ENCODE assay signal across 20 cellular contexts in genomic region chr11:112292188-112292587, GRCh38. TPM values are rescaled to one million over a fixed set of nuclear protein-coding genes. Genes with fewer than 3 reads are reported as not detected.
A peak's percentile ranks its signal among the peaks of the same experiment; 100 is the strongest.
DNase-seq lines count a peak whose midpoint lies in the region; ATAC-seq and TF ChIP-seq lines count a peak whose summit lies in the region.
"Had no signal": no experiment of that assay in that cellular context is flagged by ENCODE, and none has a peak within 500 bp of the region (broad histone marks: within the 10 kb centered on the region; RNA-seq: fewer than 3 reads in every experiment).

No MANE protein-coding gene starts in this region.

- H3K9me3 Mint-ChIP-seq in natural killer cell (no peaks in the 10 kb centered on the region), chondrocyte (ENCODE audit: low read depth) (peaks cover 4% of the 10 kb centered on the region)
- no peaks in the 10 kb centered on the region for H3K9me3 Mint-ChIP-seq in natural killer cell treated with Interleukin-12 subunit alpha and Interleukin-12 subunit beta and Interleukin-15 and Interleukin-18, amount 100 ng/mL, for 72 hours
- H3K9me3 Mint-ChIP-seq: CD4-positive, CD25-positive, alpha-beta regulatory T cell; IgD-negative memory B cell; T-helper 1 cell treated with Interleukin-12 subunit alpha and Interleukin-12 subunit beta and Interleukin-4 antibody, amounts not matched to agents 30 μg/mL and 1 μg/mL, for 36 hours had no signal

- peak overlapping the region; percentile 86 for H3K27ac ChIP-seq in psoas muscle
- H3K27ac ChIP-seq in aorta (ENCODE audit: low read depth in 1 of 2, low read length in 2 of 2), result peak overlapping the region in 1 of 2 donors; percentile 92
- H3K27ac ChIP-seq: HL-60, testis, WERI-Rb-1 had no signal

- H3K36me3 ChIP-seq in psoas muscle (ENCODE audit: insufficient read depth in 1 of 2, low read depth in 1 of 2), result no peaks in the 10 kb centered on the region
- H3K36me3 ChIP-seq in aorta (ENCODE audit: control insufficient read depth in 1 of 2, insufficient read depth in 2 of 2, low read length in 1 of 2), result no peaks in the 10 kb centered on the region
- H3K36me3 ChIP-seq: WERI-Rb-1 had no signal

- ATAC-seq in natural killer cell (no peak), psoas muscle (no peak), GM19397 (IDR thresholded peaks at IDR 0.05; ENCODE audit: unreplicated experiment) (no peak), aorta (ENCODE audit: low FRiP score) (no peak)
- no peak for ATAC-seq in natural killer cell treated with Interleukin-12 subunit alpha and Interleukin-12 subunit beta and Interleukin-15 and Interleukin-18, amount 100 ng/mL, for 72 hours

- no peaks in the 10 kb centered on the region for H3K9me3 ChIP-seq in psoas muscle
- no peaks in the 10 kb centered on the region for H3K9me3 ChIP-seq in aorta (ENCODE audit: control insufficient read depth, low read length)
- H3K9me3 ChIP-seq: MG63, testis had no signal

- H3K4me1 ChIP-seq in psoas muscle, result peaks cover 31% of the 10 kb centered on the region
- peaks cover 4 to 5% of the 10 kb centered on the region in 2 donors for H3K4me1 ChIP-seq in aorta (ENCODE audit: control insufficient read depth in 1 of 2, insufficient read depth in 2 of 2, low read length in 2 of 2)

- H3K4me3 Mint-ChIP-seq in natural killer cell (peak overlapping the region; percentile 49), chondrocyte (ENCODE audit: unreplicated experiment) (peak overlapping the region; percentile 17)
- no peak overlapping the region for H3K4me3 Mint-ChIP-seq in natural killer cell treated with Interleukin-12 subunit alpha and Interleukin-12 subunit beta and Interleukin-15 and Interleukin-18, amount 100 ng/mL, for 72 hours
- H3K4me3 Mint-ChIP-seq: T-helper 1 cell treated with Interleukin-12 subunit alpha and Interleukin-12 subunit beta and Interleukin-4 antibody, amounts not matched to agents 30 μg/mL and 1 μg/mL, for 36 hours had no signal

- H3K4me1 Mint-ChIP-seq in natural killer cell, result peaks cover 14 to 17% of the 10 kb centered on the region in 2 donors
- peaks cover 13% of the 10 kb centered on the region in 2 donors for H3K4me1 Mint-ChIP-seq in natural killer cell treated with Interleukin-12 subunit alpha and Interleukin-12 subunit beta and Interleukin-15 and Interleukin-18, amount 100 ng/mL, for 72 hours (ENCODE audit: low read depth in 2 of 2)
- H3K4me1 Mint-ChIP-seq in chondrocyte (ENCODE audit: low read depth), result peaks cover 68% of the 10 kb centered on the region

- peak overlapping the region; percentile 81 for H3K4me3 ChIP-seq in psoas muscle
- H3K4me3 ChIP-seq in aorta (ENCODE audit: low read length in 2 of 2), result no peak overlapping the region
- H3K4me3 ChIP-seq: MG63, testis had no signal

- H3K27ac Mint-ChIP-seq in natural killer cell (peak overlapping the region in 1 of 2 donors; percentile 73), chondrocyte (ENCODE audit: unreplicated experiment) (peak overlapping the region; percentile 97)
- peak overlapping the region in 1 of 2 donors; percentile 57 for H3K27ac Mint-ChIP-seq in natural killer cell treated with Interleukin-12 subunit alpha and Interleukin-12 subunit beta and Interleukin-15 and Interleukin-18, amount 100 ng/mL, for 72 hours
- H3K27ac Mint-ChIP-seq: CD4-positive, CD25-positive, alpha-beta regulatory T cell; IgD-negative memory B cell; T-helper 1 cell treated with Interleukin-12 subunit alpha and Interleukin-12 subunit beta and Interleukin-4 antibody, amounts not matched to agents 30 μg/mL and 1 μg/mL, for 36 hours had no signal

- TF ChIP-seq CTCF in natural killer cell (IDR thresholded peaks at IDR 0.05), result no peak
- no peak for TF ChIP-seq CTCF in chondrocyte (IDR thresholded peaks at IDR 0.05)
- no peak for TF ChIP-seq CTCF in psoas muscle (IDR thresholded peaks at IDR 0.05)

- H3K36me3 Mint-ChIP-seq in natural killer cell, result peaks cover 7% of the 10 kb centered on the region
- peaks cover 5% of the 10 kb centered on the region for H3K36me3 Mint-ChIP-seq in natural killer cell treated with Interleukin-12 subunit alpha and Interleukin-12 subunit beta and Interleukin-15 and Interleukin-18, amount 100 ng/mL, for 72 hours
- peaks cover 2% of the 10 kb centered on the region for H3K36me3 Mint-ChIP-seq in chondrocyte (ENCODE audit: low read depth)
- H3K36me3 Mint-ChIP-seq: IgD-negative memory B cell had no signal

- peaks cover 4 to 6% of the 10 kb centered on the region in 2 donors for H3K27me3 Mint-ChIP-seq in natural killer cell (ENCODE audit: low read depth in 2 of 2)
- H3K27me3 Mint-ChIP-seq in natural killer cell treated with Interleukin-12 subunit alpha and Interleukin-12 subunit beta and Interleukin-15 and Interleukin-18, amount 100 ng/mL, for 72 hours, result peaks cover 4 to 9% of the 10 kb centered on the region in 2 donors
- H3K27me3 Mint-ChIP-seq in chondrocyte (ENCODE audit: low read depth), result no peaks in the 10 kb centered on the region
- H3K27me3 Mint-ChIP-seq: CD4-positive, CD25-positive, alpha-beta regulatory T cell; IgD-negative memory B cell had no signal

- no peak for DNase-seq in natural killer cell
- DNase-seq in natural killer cell treated with Interleukin-12 subunit alpha and Interleukin-12 subunit beta and Interleukin-15 and Interleukin-18, amount 100 ng/mL, for 72 hours (ENCODE audit: low spot score), result no peak
- DNase-seq in chondrocyte (ENCODE audit: low spot score), result no peak
- no peak for DNase-seq in psoas muscle
- no peak for DNase-seq in aorta
- DNase-seq in UCSD-AML1 (lab: John Stamatoyannopoulos, UW; ENCODE audit: unreplicated experiment), result no peak
- no peak for DNase-seq in NCI-H1417 treated with DMSO at 0.1 percent for 48 hours (lab: John Stamatoyannopoulos, UW)
- DNase-seq: activated gamma-delta T cell treated with Interleukin-2 at 50 U/mL for 16 hours; CD4-positive, CD25-positive, alpha-beta regulatory T cell; head of caudate nucleus; retina; testis; WERI-Rb-1 had no signal

- no peaks in the 10 kb centered on the region for H3K27me3 ChIP-seq in psoas muscle (ENCODE audit: insufficient read depth in 3 of 3, low read length in 2 of 3)
- no peaks in the 10 kb centered on the region for H3K27me3 ChIP-seq in aorta (ENCODE audit: control insufficient read depth in 1 of 2, insufficient read depth in 2 of 2, low read length in 1 of 2)
- H3K27me3 ChIP-seq: MG63, testis had no signal

- intact Hi-C loops in natural killer cell (cut with micrococcal nuclease) (no loop called here), psoas muscle (cut with DNase I) (loop anchor here (5.0 to 10.0 kb wide), 6 partner anchors 103 to 995 kb away; no protein-coding TSS in a partner anchor), aorta (cut with DNase I) (loop anchor here (1.0 to 10.0 kb wide), 5 partner anchors 26 to 2003 kb away; partner anchors contain the start of genes NCAM1 (in 1 of the 2) and NNMT (in 1 of the 2))

RNA-seq across cellular contexts. Expression of gene PLET1, which starts 31.5 kb away (rescaled TPM):
- total RNA-seq in natural killer cell (not detected), chondrocyte (not detected in 3 replicates), psoas muscle (not detected), aorta (not detected)
- total RNA-seq in natural killer cell treated with Interleukin-12 subunit alpha and Interleukin-12 subunit beta and Interleukin-15 and Interleukin-18, amount 100 ng/mL, for 72 hours, result not detected
- polyA plus RNA-seq in psoas muscle (not detected), aorta (not detected)
- total RNA-seq: CD4-positive, CD25-positive, alpha-beta regulatory T cell; G401; mucosa of gallbladder; testis had no signal
- polyA plus RNA-seq: CD4-positive, CD25-positive, alpha-beta regulatory T cell; IgD-negative memory B cell had no signal
